ENCODE assay signal across 11 cellular contexts in the genomic region with DNA sequence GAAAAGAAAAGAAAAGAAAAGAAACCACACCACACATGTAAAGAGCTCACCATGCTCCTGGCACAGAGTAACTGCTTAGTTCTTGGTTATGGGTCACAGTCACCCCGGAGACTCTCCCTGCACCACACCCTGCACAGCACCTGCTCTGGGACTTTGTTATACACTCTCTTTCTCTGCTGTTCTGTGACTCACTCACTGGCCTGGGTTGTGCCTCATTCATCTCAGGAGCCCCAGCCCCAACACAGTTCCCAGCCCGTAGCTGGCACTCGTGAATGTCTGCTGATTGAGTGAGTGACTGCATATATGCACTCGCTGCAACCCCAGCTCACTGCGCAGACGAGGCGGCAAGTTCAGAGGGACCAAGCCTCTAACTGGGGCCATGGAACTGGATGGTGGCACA.
"Had no signal": no experiment of that assay in that cellular context is flagged by ENCODE, and none has a peak within 500 bp of the region (broad histone marks: within the 10 kb centered on the region; RNA-seq: fewer than 3 reads in every experiment).

No MANE protein-coding gene starts in this region.

- H3K27ac Mint-ChIP-seq: activated T-cell treated with anti-CD3 and anti-CD28 coated beads, Interleukin-2, amount 50 U/mL, for 72 hours; neural progenitor cell; stimulated activated naive B cell treated with anti-CD40 and anti-IgM and Interleukin-4, amounts not matched to agents 10 μg/mL and 1 μg/mL and 100 μg/mL, for 72 hours had no signal

- H3K36me3 ChIP-seq: cardiac muscle cell, neural progenitor cell, pancreas, tibial nerve had no signal

- H3K4me3 Mint-ChIP-seq: activated T-cell treated with anti-CD3 and anti-CD28 coated beads, Interleukin-2, amount 50 U/mL, for 72 hours; neural progenitor cell; stimulated activated naive B cell treated with anti-CD40 and anti-IgM and Interleukin-4, amounts not matched to agents 10 μg/mL and 1 μg/mL and 100 μg/mL, for 72 hours had no signal

- H3K27me3 ChIP-seq: cardiac muscle cell, neural progenitor cell had no signal

- H3K4me1 Mint-ChIP-seq: stimulated activated naive B cell treated with anti-CD40 and anti-IgM and Interleukin-4, amounts not matched to agents 10 μg/mL and 1 μg/mL and 100 μg/mL, for 72 hours had no signal

- ATAC-seq: activated T-cell treated with anti-CD3 and anti-CD28 coated beads, Interleukin-2, amount 50 U/mL, for 72 hours; stimulated activated naive B cell treated with anti-CD40 and anti-IgM and Interleukin-4, amounts not matched to agents 10 μg/mL and 1 μg/mL and 100 μg/mL, for 72 hours had no signal

- H3K9me3 Mint-ChIP-seq: activated T-cell treated with anti-CD3 and anti-CD28 coated beads, Interleukin-2, amount 50 U/mL, for 72 hours; neural progenitor cell; stimulated activated naive B cell treated with anti-CD40 and anti-IgM and Interleukin-4, amounts not matched to agents 10 μg/mL and 1 μg/mL and 100 μg/mL, for 72 hours had no signal

- FAIRE-seq: astrocyte, colon, keratinocyte, pancreas had no signal

- DNase-seq: activated T-cell treated with anti-CD3 and anti-CD28 coated beads, Interleukin-2, amount 50 U/mL, for 72 hours; pancreas; retina; stimulated activated naive B cell treated with anti-CD40 and anti-IgM and Interleukin-4, amounts not matched to agents 10 μg/mL and 1 μg/mL and 100 μg/mL, for 72 hours had no signal

- H3K36me3 Mint-ChIP-seq: neural progenitor cell; stimulated activated naive B cell treated with anti-CD40 and anti-IgM and Interleukin-4, amounts not matched to agents 10 μg/mL and 1 μg/mL and 100 μg/mL, for 72 hours had no signal

- H3K4me3 ChIP-seq: cardiac muscle cell, neural progenitor cell, pancreas, smooth muscle cell, tibial nerve had no signal
